In genomic region chr18:21550510-21550970, GRCh38 we compare ENCODE assay signal across 20 cellular contexts. TPM values are rescaled to one million over a fixed set of nuclear protein-coding genes. Genes with fewer than 3 reads are reported as not detected.
DNase-seq lines count a peak whose midpoint lies in the region; ATAC-seq, FAIRE-seq and TF ChIP-seq lines count a peak whose summit lies in the region.
"Had no signal": no experiment of that assay in that cellular context is flagged by ENCODE, and none has a peak within 500 bp of the region (broad histone marks: within the 10 kb centered on the region; RNA-seq: fewer than 3 reads in every experiment).

No MANE protein-coding gene starts in this region.

- H3K79me2 ChIP-seq in HepG2 (ENCODE audit: insufficient read depth, low read length): peaks cover 2% of the 10 kb centered on the region

- H3K27ac ChIP-seq in endodermal cell (ENCODE audit: low read depth, low read length): no peak overlapping the region
- H3K27ac ChIP-seq in HepG2 (ENCODE audit: extremely low read length, insufficient read depth, low read length): peak overlapping the region; percentile 80
- H3K27ac ChIP-seq: 22Rv1, BLaER1, HL-60 had no signal

- peak; percentile 48 for FAIRE-seq in HepG2 (lab: Jason Lieb, UNC)
- FAIRE-seq: G401.6, GM12891 had no signal

- H3K4me1 Mint-ChIP-seq in Caco-2 (ENCODE audit: low read depth, unreplicated experiment): peaks cover 15% of the 10 kb centered on the region
- H3K4me1 Mint-ChIP-seq in endodermal cell: no peaks in the 10 kb centered on the region
- no peaks in the 10 kb centered on the region for H3K4me1 Mint-ChIP-seq in osteocyte (ENCODE audit: unreplicated experiment)
- peaks cover 5 to 12% of the 10 kb centered on the region in 2 donors for H3K4me1 Mint-ChIP-seq in natural killer cell treated with Interleukin-12 subunit alpha and Interleukin-12 subunit beta and Interleukin-15 and Interleukin-18, amount 100 ng/mL, for 72 hours (ENCODE audit: low read depth in 2 of 2)
- H3K4me1 Mint-ChIP-seq in progenitor cell of endocrine pancreas (ENCODE audit: low read depth): peaks cover 3% of the 10 kb centered on the region
- H3K4me1 Mint-ChIP-seq: GM23338 had no signal

- intact Hi-C loops in Caco-2 (cut with micrococcal nuclease; ENCODE audit: unreplicated experiment): no loop called here
- intact Hi-C loops in HepG2 (cut with micrococcal nuclease; ENCODE audit: unreplicated experiment): no loop called here

- H3K36me3 Mint-ChIP-seq in Caco-2 (ENCODE audit: insufficient read depth, unreplicated experiment) (peaks cover 72% of the 10 kb centered on the region), endodermal cell (ENCODE audit: low read depth) (peaks cover 61% of the 10 kb centered on the region), osteocyte (ENCODE audit: unreplicated experiment) (peaks cover 35% of the 10 kb centered on the region), progenitor cell of endocrine pancreas (ENCODE audit: insufficient read depth) (peaks cover 25% of the 10 kb centered on the region)
- peaks cover 7% of the 10 kb centered on the region for H3K36me3 Mint-ChIP-seq in natural killer cell treated with Interleukin-12 subunit alpha and Interleukin-12 subunit beta and Interleukin-15 and Interleukin-18, amount 100 ng/mL, for 72 hours

- in situ Hi-C loops in HepG2 (cut with HindIII; ENCODE audit: extremely low pct_ligation_motif_present, low pct_unique_long_range_greater_than_20kb): no loop called here

- TF ChIP-seq CTCF in Caco-2 (IDR thresholded peaks at IDR 0.05; ENCODE audit: insufficient read depth in 1 of 2, low read depth in 1 of 2, low read length in 1 of 2, severe bottlenecking in 1 of 2, unreplicated experiment in 1 of 2) (no peak), endodermal cell (conservative IDR thresholded peaks at IDR 0.05) (no peak), HepG2 (CRISPR knock-in tag; IDR thresholded peaks at IDR 0.05) (no peak), osteocyte (IDR thresholded peaks at IDR 0.05) (no peak), progenitor cell of endocrine pancreas (IDR thresholded peaks at IDR 0.05; ENCODE audit: unreplicated experiment) (no peak)

- no peaks in the 10 kb centered on the region for H3K9me3 ChIP-seq in Caco-2
- H3K9me3 ChIP-seq in endodermal cell (ENCODE audit: control insufficient read depth, low read length): no peaks in the 10 kb centered on the region
- no peaks in the 10 kb centered on the region for H3K9me3 ChIP-seq in HepG2 (ENCODE audit: low read length)
- H3K9me3 ChIP-seq: BLaER1 had no signal

- H3K4me2 ChIP-seq in HepG2 (ENCODE audit: low read depth, low read length): 0 out of 2 replicates have a peak overlapping the region, but pooled peaks have one; percentile 7
- H3K4me2 ChIP-seq: BLaER1, GM23338 had no signal

- no peak for TF ChIP-seq POLR2A in HepG2 (IDR thresholded peaks at IDR 0.05; ENCODE audit: insufficient read depth in 1 of 2, low read depth in 2 of 2, low read length in 2 of 2)

- H3K36me3 ChIP-seq in Caco-2 (ENCODE audit: control insufficient read depth, insufficient read depth, low read length) (peaks cover 2% of the 10 kb centered on the region), endodermal cell (ENCODE audit: control insufficient read depth, insufficient read depth, low read length) (peaks cover 56% of the 10 kb centered on the region), HepG2 (replicated peaks in 1 of 2; ENCODE audit: control insufficient read depth in 1 of 2, insufficient read depth in 2 of 2, low read length in 2 of 2) (peaks cover 2 to 20% of the 10 kb centered on the region in 2 experiments; a peak in 4 of 5 replicates)

- TF ChIP-seq EP300 in HepG2 (IDR thresholded peaks at IDR 0.05; ENCODE audit: low read depth in 2 of 2, low read length in 2 of 2) (peak; percentile 56 to 87; a peak in 3 of 4 replicates), HepG2 (CRISPR knock-in tag; IDR thresholded peaks at IDR 0.05; ENCODE audit: borderline replicate concordance) (peak; percentile 71; the same call in 1 of the 2 replicates)

- no peak overlapping the region for H3K4me3 Mint-ChIP-seq in Caco-2 (ENCODE audit: unreplicated experiment)
- H3K4me3 Mint-ChIP-seq in endodermal cell: no peak overlapping the region
- H3K4me3 Mint-ChIP-seq in osteocyte (ENCODE audit: unreplicated experiment): no peak overlapping the region
- no peak overlapping the region for H3K4me3 Mint-ChIP-seq in natural killer cell treated with Interleukin-12 subunit alpha and Interleukin-12 subunit beta and Interleukin-15 and Interleukin-18, amount 100 ng/mL, for 72 hours
- H3K4me3 Mint-ChIP-seq in progenitor cell of endocrine pancreas (ENCODE audit: low read depth): no peak overlapping the region
- H3K4me3 Mint-ChIP-seq: CD4-positive, CD25-positive, alpha-beta regulatory T cell; GM23338; IgD-negative memory B cell had no signal

- WGBS in endodermal cell (ENCODE audit: insufficient coverage in 1 of 2, insufficient read length in 1 of 2), 2 experiments: 86 to 98% methylated on average over 5 to 11 of the region's 11 CpGs
- 4% methylated on average over 11 of the region's 11 CpGs for WGBS in HepG2 (ENCODE audit: low lambda C conversion rate)

- H3K4me1 ChIP-seq in Caco-2 (peaks cover 19% of the 10 kb centered on the region), endodermal cell (ENCODE audit: control insufficient read depth, insufficient read depth, low read length) (no peaks in the 10 kb centered on the region), HepG2 (ENCODE audit: insufficient read depth, low read length) (peaks cover 63% of the 10 kb centered on the region)
- H3K4me1 ChIP-seq: BLaER1 had no signal

- POLR2A ChIA-PET in Caco-2 (lab: Charles Lee) (no interaction called here), HepG2 (lab: Yijun Ruan, JAX) (no interaction called here)

- CTCF ChIA-PET in Caco-2 (lab: Charles Lee): no interaction called here
- CTCF ChIA-PET in HepG2 (lab: Yijun Ruan, JAX; ENCODE audit: low intra/inter-chr PET ratio, low total read pairs): no interaction called here

- no peaks in the 10 kb centered on the region for H4K20me1 ChIP-seq in HepG2 (ENCODE audit: insufficient read depth, low read length)

- no peak overlapping the region for H2AFZ ChIP-seq in HepG2 (ENCODE audit: low read length)
- H2AFZ ChIP-seq: GM23338 had no signal

- no peak; the same call in 1 of the 2 replicates for TF ChIP-seq RAD21 in HepG2 (CRISPR knock-in tag; IDR thresholded peaks at IDR 0.05)

- H3K27me3 ChIP-seq in Caco-2 (replicated peaks; ENCODE audit: control insufficient read depth, insufficient read depth, low read length) (no peaks in the 10 kb centered on the region), endodermal cell (ENCODE audit: control insufficient read depth, insufficient read depth, low read length, poor library complexity, severe bottlenecking) (no peaks in the 10 kb centered on the region), HepG2 (ENCODE audit: control insufficient read depth in 1 of 2, insufficient read depth in 2 of 2, low read length in 2 of 2) (no peaks in the 10 kb centered on the region)
- H3K27me3 ChIP-seq: BLaER1 had no signal

- H3K27ac Mint-ChIP-seq in Caco-2 (ENCODE audit: unreplicated experiment) (peak overlapping the region; percentile 77), endodermal cell (peak overlapping the region; percentile 48), osteocyte (ENCODE audit: unreplicated experiment) (peak overlapping the region; percentile 16), progenitor cell of endocrine pancreas (no peak overlapping the region)
- no peak overlapping the region for H3K27ac Mint-ChIP-seq in natural killer cell treated with Interleukin-12 subunit alpha and Interleukin-12 subunit beta and Interleukin-15 and Interleukin-18, amount 100 ng/mL, for 72 hours
- H3K27ac Mint-ChIP-seq: GM23338, IgD-negative memory B cell had no signal

- BruUV-seq in Caco-2 (replicated peaks; lab: Mats Ljungman, UMichigan): no TSS peak
- BruUV-seq in HepG2 (replicated peaks; lab: Mats Ljungman, UMichigan): no TSS peak

- H3K9ac ChIP-seq in endodermal cell (ENCODE audit: extremely low read depth, low read length, poor library complexity, severe bottlenecking): no peak overlapping the region
- no peak overlapping the region for H3K9ac ChIP-seq in HepG2 (ENCODE audit: insufficient read depth, low read depth, low read length)
- H3K9ac ChIP-seq: BLaER1 had no signal

- H3K9me3 Mint-ChIP-seq in Caco-2 (ENCODE audit: unreplicated experiment) (no peaks in the 10 kb centered on the region), endodermal cell (no peaks in the 10 kb centered on the region), osteocyte (ENCODE audit: unreplicated experiment) (no peaks in the 10 kb centered on the region), progenitor cell of endocrine pancreas (ENCODE audit: low read depth) (no peaks in the 10 kb centered on the region)
- H3K9me3 Mint-ChIP-seq in natural killer cell treated with Interleukin-12 subunit alpha and Interleukin-12 subunit beta and Interleukin-15 and Interleukin-18, amount 100 ng/mL, for 72 hours: no peaks in the 10 kb centered on the region
- H3K9me3 Mint-ChIP-seq: CD4-positive, CD25-positive, alpha-beta regulatory T cell; GM23338; IgD-negative memory B cell had no signal

- DNase-seq in Caco-2: peak; percentile 63 to 65
- DNase-seq in endodermal cell: no peak
- peak; percentile 98 for DNase-seq in HepG2 (ENCODE audit: low spot score)
- DNase-seq in osteocyte (ENCODE audit: extremely low spot score, unreplicated experiment): no peak
- no peak for DNase-seq in natural killer cell treated with Interleukin-12 subunit alpha and Interleukin-12 subunit beta and Interleukin-15 and Interleukin-18, amount 100 ng/mL, for 72 hours (ENCODE audit: low spot score)
- DNase-seq in progenitor cell of endocrine pancreas (ENCODE audit: low spot score, unreplicated experiment): no peak
- DNase-seq in DMS 273 treated with DMSO at 0.1 percent for 48 hours (lab: John Stamatoyannopoulos, UW): no peak
- DNase-seq: AML-193; CD4-positive, CD25-positive, alpha-beta regulatory T cell; DMS153; DMS79 treated with DMSO at 0.1 percent for 48 hours; EL; H7 had no signal

- peak; percentile 90 for ATAC-seq in HepG2
- ATAC-seq in natural killer cell treated with Interleukin-12 subunit alpha and Interleukin-12 subunit beta and Interleukin-15 and Interleukin-18, amount 100 ng/mL, for 72 hours: no peak
- ATAC-seq: GM23338 had no signal

- H3K27me3 Mint-ChIP-seq in Caco-2 (ENCODE audit: insufficient read depth, unreplicated experiment) (no peaks in the 10 kb centered on the region), endodermal cell (ENCODE audit: insufficient read depth) (no peaks in the 10 kb centered on the region), osteocyte (ENCODE audit: unreplicated experiment) (no peaks in the 10 kb centered on the region), progenitor cell of endocrine pancreas (no peaks in the 10 kb centered on the region)
- no peaks in the 10 kb centered on the region for H3K27me3 Mint-ChIP-seq in natural killer cell treated with Interleukin-12 subunit alpha and Interleukin-12 subunit beta and Interleukin-15 and Interleukin-18, amount 100 ng/mL, for 72 hours
- H3K27me3 Mint-ChIP-seq: CD4-positive, CD25-positive, alpha-beta regulatory T cell; IgD-negative memory B cell had no signal

- no peak overlapping the region for H3K4me3 ChIP-seq in Caco-2 (ENCODE audit: low read depth, low read length)
- no peak overlapping the region for H3K4me3 ChIP-seq in endodermal cell (ENCODE audit: low read length)
- no peak overlapping the region for H3K4me3 ChIP-seq in HepG2 (replicated peaks in 1 of 3; ENCODE audit: insufficient read depth in 1 of 3, low read depth in 2 of 3, low read length in 3 of 3)
- H3K4me3 ChIP-seq: BLaER1, GM23338 had no signal

RNA-seq across cellular contexts. Expression of gene ESCO1, which starts 50.0 kb away (rescaled TPM):
- total RNA-seq in Caco-2 (2022) (23.0 and 24.2 TPM in 2 replicates), endodermal cell (10 to 100 TPM; 33.3 to 39.4 TPM), HepG2 (2016; rRNA removed; fragmentation: Illumina TruSeq; extraction: Trizol) (19.4 and 32.7 TPM in 2 replicates), osteocyte (14.3 and 14.6 TPM in 2 replicates), progenitor cell of endocrine pancreas (20.0 and 22.8 TPM in 2 replicates)
- polyA plus RNA-seq in endodermal cell (2013, experiment 1 of 2): 16.7 TPM
- 19.7 TPM for polyA plus RNA-seq in endodermal cell (2013, experiment 2 of 2)
- total RNA-seq in HepG2 (2016; cell fraction: cytosol; rRNA removed; fragmentation: Illumina TruSeq; extraction: Trizol; ENCODE audit: low read depth): 5.1 and 5.8 TPM in 2 replicates
- total RNA-seq in HepG2 (2016; cell fraction: insoluble cytoplasmic fraction; rRNA removed; fragmentation: Illumina TruSeq; extraction: Trizol): 20.1 and 30.7 TPM in 2 replicates
- total RNA-seq in HepG2 (2016; cell fraction: membrane; rRNA removed; fragmentation: Illumina TruSeq; extraction: Trizol): 13.5 and 14.0 TPM in 2 replicates
- total RNA-seq in HepG2 (2016; cell fraction: nucleus; rRNA removed; fragmentation: Illumina TruSeq; extraction: Trizol): 24.5 and 30.1 TPM in 2 replicates
- polyA plus RNA-seq in HepG2 (2011; rRNA removed): 5.4 and 6.3 TPM in 2 replicates
- polyA plus RNA-seq in HepG2 (2011; cell fraction: cytosol; rRNA removed): 2.4 and 4.2 TPM in 2 replicates
- polyA plus RNA-seq in HepG2 (2011; cell fraction: nucleus; rRNA removed): 8.2 and 9.6 TPM in 2 replicates
- polyA plus RNA-seq in HepG2 (2012): 12.9 and 13.6 TPM in 2 replicates
- 2.2 TPM in 2 replicates for polyA plus RNA-seq in HepG2 (2016; cell fraction: cytosol; fragmentation: Illumina TruSeq; extraction: Trizol; ENCODE audit: low read depth)
- polyA plus RNA-seq in HepG2 (2016; cell fraction: insoluble cytoplasmic fraction; fragmentation: Illumina TruSeq; extraction: Trizol; ENCODE audit: low read depth): 23.5 and 26.2 TPM in 2 replicates
- 7.4 and 8.2 TPM in 2 replicates for polyA plus RNA-seq in HepG2 (2016; cell fraction: membrane; fragmentation: Illumina TruSeq; extraction: Trizol; ENCODE audit: low read depth)
- 16.0 and 17.8 TPM in 2 replicates for polyA plus RNA-seq in HepG2 (2016; cell fraction: nucleus; fragmentation: Illumina TruSeq; extraction: Trizol; ENCODE audit: insufficient read depth, low read depth)
- 3.5 and 4.2 TPM in 2 replicates for polyA minus RNA-seq in HepG2 (2011; rRNA and poly(A)+ RNA removed; ENCODE audit: low replicate concordance)
- polyA minus RNA-seq in HepG2 (2011; cell fraction: cytosol; rRNA and poly(A)+ RNA removed): 8.3 and 8.9 TPM in 2 replicates
- 30.8 and 32.6 TPM in 2 replicates for polyA minus RNA-seq in HepG2 (2011; cell fraction: nucleus; rRNA and poly(A)+ RNA removed)
- total RNA-seq in natural killer cell treated with Interleukin-12 subunit alpha and Interleukin-12 subunit beta and Interleukin-15 and Interleukin-18, amount 100 ng/mL, for 72 hours: 10 to 100 TPM; 20.7 to 29.6 TPM

Comparison
In these comparisons a context has a peak if more than half of its experiments do, and no peak if none do; other contexts are left out.
1. DNase-seq: peak in Caco-2 (2 of 2) and HepG2 (single experiment); none in endodermal cell (single experiment), osteocyte (single experiment), natural killer cell treated with Interleukin-12 subunit alpha and Interleukin-12 subunit beta and Interleukin-15 and Interleukin-18, amount 100 ng/mL, for 72 hours (single experiment), progenitor cell of endocrine pancreas (single experiment) and DMS 273 treated with DMSO at 0.1 percent for 48 hours (single experiment).
2. H3K27ac Mint-ChIP-seq: peak in Caco-2 (single experiment), endodermal cell (single experiment) and osteocyte (single experiment); none in natural killer cell treated with Interleukin-12 subunit alpha and Interleukin-12 subunit beta and Interleukin-15 and Interleukin-18, amount 100 ng/mL, for 72 hours (0 of 2) and progenitor cell of endocrine pancreas (single experiment).